1 cellular context compared by ENCODE assay signal in genomic region chr14:24116111-24116809, GRCh38.
TF ChIP-seq lines count a peak whose summit lies in the region.

No MANE protein-coding gene starts in this region.

TF ChIP-seq in HCT116, 20 proteins besides CTCF, POLR2A, EP300 and RAD21 (continued from another document):
- TF ChIP-seq REST (IDR thresholded peaks at IDR 0.05; ENCODE audit: low read depth), result no peak
- TF ChIP-seq MAX (IDR thresholded peaks at IDR 0.05), result no peak
- no peak for TF ChIP-seq SRF (IDR thresholded peaks at IDR 0.05; ENCODE audit: low read depth)
- TF ChIP-seq EGR1 (IDR thresholded peaks at IDR 0.05; ENCODE audit: low read depth), result no peak
- TF ChIP-seq SP1 (IDR thresholded peaks at IDR 0.05; ENCODE audit: low read depth), result no peak
- TF ChIP-seq EZH2 (IDR thresholded peaks at IDR 0.05), result no peak
- TF ChIP-seq ELF1 (IDR thresholded peaks at IDR 0.05; ENCODE audit: borderline replicate concordance, low read depth), result no peak
- no peak for TF ChIP-seq YY1 (IDR thresholded peaks at IDR 0.05; ENCODE audit: extremely low read depth, insufficient replicate concordance, low read depth, low read length)
- no peak for TF ChIP-seq ATF3 (IDR thresholded peaks at IDR 0.05)
- TF ChIP-seq POLR2AphosphoS5 (IDR thresholded peaks at IDR 0.05; ENCODE audit: low read depth, low read length), result no peak
- TF ChIP-seq ZFX (IDR thresholded peaks at IDR 0.05), result no peak
- no peak for TF ChIP-seq CBX3 (IDR thresholded peaks at IDR 0.05; ENCODE audit: low read depth)
- no peak for TF ChIP-seq FOSL1 (IDR thresholded peaks at IDR 0.05; ENCODE audit: low read depth)
- no peak for TF ChIP-seq EZH2phosphoT487 (IDR thresholded peaks at IDR 0.05; ENCODE audit: borderline replicate concordance)
- no peak for TF ChIP-seq CEBPB (IDR thresholded peaks at IDR 0.05; ENCODE audit: low read depth)
- TF ChIP-seq JUND (IDR thresholded peaks at IDR 0.05), result no peak
- TF ChIP-seq ZBTB33 (IDR thresholded peaks at IDR 0.05; ENCODE audit: extremely low read depth, insufficient replicate concordance, low read length), result no peak
